In genomic region chr10:14658331-14659122, GRCh38 we compare ENCODE assay signal across 10 cellular contexts.
A peak's percentile ranks its signal among the peaks of the same experiment; 100 is the strongest.
DNase-seq lines count a peak whose midpoint lies in the region; ATAC-seq, FAIRE-seq and TF ChIP-seq lines count a peak whose summit lies in the region.
"Had no signal": no experiment of that assay in that cellular context is flagged by ENCODE, and none has a peak within 500 bp of the region (broad histone marks: within the 10 kb centered on the region; RNA-seq: fewer than 3 reads in every experiment).

No MANE protein-coding gene starts in this region.

- no peak overlapping the region for H3K4ac ChIP-seq in mesendoderm (ENCODE audit: low read depth, low read length)

- WGBS in mesendoderm (ENCODE audit: extremely low coverage, insufficient coverage, low lambda C conversion rate), result no CpG with 5 or more reads among the region's 7 CpGs
- 74 to 80% (median 75%) methylated on average over 7 of the region's 7 CpGs for WGBS in heart left ventricle, 4 donors

- peaks cover 25% of the 10 kb centered on the region for H3K4me1 ChIP-seq in ACC112 (ENCODE audit: control insufficient read depth, insufficient read depth, low read length, unreplicated experiment)
- no peaks in the 10 kb centered on the region for H3K4me1 ChIP-seq in mesendoderm (ENCODE audit: control insufficient read depth, low read depth, low read length)
- peaks cover 0 to 66% (median 3%) of the 10 kb centered on the region in 12 donors for H3K4me1 ChIP-seq in heart left ventricle

- H3K23ac ChIP-seq in mesendoderm (ENCODE audit: low read length), result no peak overlapping the region

- TF ChIP-seq POLR2A in heart left ventricle (IDR thresholded peaks at IDR 0.05), result no peak

- no peak overlapping the region for H4K8ac ChIP-seq in mesendoderm (ENCODE audit: low read depth, low read length)

- ATAC-seq in GM19043 (IDR thresholded peaks at IDR 0.05; ENCODE audit: low read depth, unreplicated experiment) (peak; percentile 26), heart left ventricle (no peak)

- in situ Hi-C loops in SK-MEL-5 (cut with HindIII; ENCODE audit: low pct_unique_long_range_greater_than_20kb, low sequenced_read_pairs), result no loop called here

- no peak overlapping the region for H3K9ac ChIP-seq in mesendoderm (ENCODE audit: low read length)

- H3K56ac ChIP-seq in mesendoderm (ENCODE audit: low read length), result no peak overlapping the region

- H4K5ac ChIP-seq in mesendoderm (ENCODE audit: low read length), result no peak overlapping the region

- no peaks in the 10 kb centered on the region for H3K9me3 ChIP-seq in heart left ventricle
- H3K9me3 ChIP-seq: tibial artery had no signal

- H3K27ac ChIP-seq in ACC112 (ENCODE audit: low read depth, low read length) (peak overlapping the region; percentile 61), mesendoderm (ENCODE audit: low read depth, low read length) (no peak overlapping the region), heart left ventricle (peak overlapping the region in 1 of 12 donors; percentile 60)
- H3K27ac ChIP-seq: tibial artery had no signal

- H2BK120ac ChIP-seq in mesendoderm (ENCODE audit: low read depth, low read length), result no peak overlapping the region

- no peaks in the 10 kb centered on the region for H3K79me1 ChIP-seq in mesendoderm (ENCODE audit: low read length)

- peak; percentile 75 for DNase-seq in SK-MEL-5 (ENCODE audit: low read depth, low spot score)
- DNase-seq in fibroblast of the aortic adventitia (ENCODE audit: low read depth), result peak; percentile 49
- DNase-seq in HTR-8/SVneo (ENCODE audit: insufficient read length, low spot score), result no peak
- DNase-seq in mesendoderm, result no peak
- no peak for DNase-seq in mesenteric fat pad (ENCODE audit: low spot score)
- no peak for DNase-seq in heart left ventricle
- DNase-seq: DMS79 treated with DMSO at 0.1 percent for 48 hours, tibial artery had no signal

- TF ChIP-seq CTCF in fibroblast of the aortic adventitia (IDR thresholded peaks at IDR 0.05; ENCODE audit: insufficient read depth, low read length) (no peak), heart left ventricle (IDR thresholded peaks at IDR 0.05) (no peak)

- no peaks in the 10 kb centered on the region for H3K27me3 ChIP-seq in ACC112 (ENCODE audit: insufficient read depth, low read length)
- H3K27me3 ChIP-seq in mesendoderm (ENCODE audit: insufficient read depth, low read length, poor library complexity), result no peaks in the 10 kb centered on the region
- no peaks in the 10 kb centered on the region for H3K27me3 ChIP-seq in heart left ventricle
- H3K27me3 ChIP-seq: tibial artery had no signal

- no peak overlapping the region for H2BK5ac ChIP-seq in mesendoderm (ENCODE audit: low read length)

- H3K36me3 ChIP-seq in ACC112 (ENCODE audit: insufficient read depth, low read length), result no peaks in the 10 kb centered on the region
- H3K36me3 ChIP-seq in mesendoderm (ENCODE audit: control insufficient read depth, insufficient read depth, low read length), result no peaks in the 10 kb centered on the region
- H3K36me3 ChIP-seq in heart left ventricle, result no peaks in the 10 kb centered on the region
- H3K36me3 ChIP-seq: tibial artery had no signal

- no peak overlapping the region for H3K18ac ChIP-seq in mesendoderm (ENCODE audit: low read length)

- no peaks in the 10 kb centered on the region for H3K79me2 ChIP-seq in ACC112 (ENCODE audit: control insufficient read depth, insufficient read depth, low read length, unreplicated experiment)
- H3K79me2 ChIP-seq in mesendoderm (ENCODE audit: control insufficient read depth, insufficient read depth, low read length), result no peaks in the 10 kb centered on the region

- H2AK5ac ChIP-seq in mesendoderm (ENCODE audit: low read length), result no peak overlapping the region

- H2AFZ ChIP-seq in ACC112 (ENCODE audit: low read length, unreplicated experiment), result peak overlapping the region; percentile 10

- intact Hi-C loops in heart left ventricle (cut with DNase I), result loop anchor here in 1 of 10 donors (10.0 kb wide), 1 partner anchor 96 kb away; no protein-coding TSS in a partner anchor

- no peak for FAIRE-seq in HTR-8/SVneo (lab: Jason Lieb, UNC)

- H2BK15ac ChIP-seq in mesendoderm (replicated peaks; ENCODE audit: low read depth), result no peak overlapping the region

- H3K4me2 ChIP-seq in mesendoderm (ENCODE audit: low read length), result no peak overlapping the region

- peak overlapping the region; percentile 63 for H3K4me3 ChIP-seq in ACC112 (ENCODE audit: low read depth, low read length)
- no peak overlapping the region for H3K4me3 ChIP-seq in fibroblast of the aortic adventitia (ENCODE audit: low read depth, low read length)
- no peak overlapping the region for H3K4me3 ChIP-seq in mesendoderm (ENCODE audit: low read length)
- H3K4me3 ChIP-seq in heart left ventricle, result no peak overlapping the region
- H3K4me3 ChIP-seq: tibial artery had no signal

Comparison
In these comparisons a context has a peak if more than half of its experiments do, and no peak if none do; other contexts are left out.
1. DNase-seq: peak in SK-MEL-5 (single experiment) and fibroblast of the aortic adventitia (single experiment); none in HTR-8/SVneo (single experiment), mesendoderm (single experiment), mesenteric fat pad (single experiment) and heart left ventricle (0 of 5).